In the genomic region with DNA sequence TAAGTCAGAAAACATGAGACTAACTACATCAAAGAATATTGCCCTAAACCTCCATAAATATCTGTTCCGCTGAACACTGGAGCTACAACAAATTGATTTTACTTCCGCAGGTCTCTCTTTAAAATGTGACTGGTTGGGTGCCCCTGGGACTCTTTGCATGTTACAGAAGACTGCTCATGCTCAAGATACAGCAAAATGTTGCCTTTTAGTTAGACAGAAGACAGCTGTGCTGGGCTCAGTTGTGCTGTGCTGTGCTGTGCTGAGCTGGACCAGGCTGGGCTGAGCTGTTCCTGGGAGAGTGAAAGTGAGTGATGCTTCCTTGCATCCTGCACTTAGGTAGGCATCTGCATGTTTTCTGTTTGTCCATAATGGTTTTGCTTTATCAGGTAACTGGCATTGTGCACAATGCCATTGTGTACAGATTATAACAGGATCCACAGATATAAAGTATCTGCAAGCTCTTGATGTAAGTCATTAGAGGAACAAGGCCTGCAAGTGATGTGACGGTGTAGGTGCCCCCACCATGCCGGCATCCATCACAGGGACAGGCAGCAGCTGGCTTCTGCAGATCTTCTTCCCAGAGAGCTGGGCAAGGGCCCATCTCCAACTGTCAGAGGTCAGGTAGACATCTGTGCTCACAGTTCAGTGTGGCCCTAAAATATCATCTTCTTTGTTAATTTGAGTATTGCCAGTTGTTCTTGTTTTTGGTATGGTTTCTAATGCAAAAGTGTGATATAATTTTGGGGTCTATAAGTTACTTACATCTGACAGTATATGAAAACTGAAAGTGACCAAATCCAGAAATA, we compare ENCODE assay signal across 30 cellular contexts.
DNase-seq lines count a peak whose midpoint lies in the region; ATAC-seq and TF ChIP-seq lines count a peak whose summit lies in the region.
"Had no signal": no experiment of that assay in that cellular context is flagged by ENCODE, and none has a peak within 500 bp of the region (broad histone marks: within the 10 kb centered on the region; RNA-seq: fewer than 3 reads in every experiment).

No MANE protein-coding gene starts in this region.

- no peaks in the 10 kb centered on the region for H3F3A ChIP-seq in PC-9 (ENCODE audit: insufficient read depth, low read depth)

- H3K4me3 ChIP-seq in GM06990 (replicated peaks; ENCODE audit: low read depth, low read length) (no peak overlapping the region), PC-9 (no peak overlapping the region)
- H3K4me3 ChIP-seq: A549, ascending aorta, skin epidermis, stomach, tibial artery had no signal

- H2AFZ ChIP-seq in PC-9, result no peak overlapping the region

- no peaks in the 10 kb centered on the region for H3K9me2 ChIP-seq in PC-9 (ENCODE audit: insufficient read depth)

- H3K27ac ChIP-seq in PC-9, result no peak overlapping the region
- H3K27ac ChIP-seq: A549, ascending aorta, skin epidermis, stomach, tibial artery had no signal

- no peaks in the 10 kb centered on the region for H3K79me2 ChIP-seq in PC-9 (ENCODE audit: low read depth)

- H3K4me2 ChIP-seq in PC-9, result no peak overlapping the region
- H3K4me2 ChIP-seq: A549 had no signal

- intact Hi-C loops in PC-9 (cut with micrococcal nuclease; ENCODE audit: unreplicated experiment), result no loop called here

- peaks cover 5% of the 10 kb centered on the region for H3K27me3 Mint-ChIP-seq in brain
- H3K27me3 Mint-ChIP-seq: activated naive CD8-positive, alpha-beta T cell treated with anti-CD3 and anti-CD28 coated beads, Interleukin-2, amount 10 ng/mL, durations not matched to agents 7 days and 5 days; CD8-positive, alpha-beta memory T cell had no signal

- no peaks in the 10 kb centered on the region for H3K27me3 ChIP-seq in GM06990 (replicated peaks; ENCODE audit: control insufficient read depth, insufficient read depth, low read length)
- no peaks in the 10 kb centered on the region for H3K27me3 ChIP-seq in PC-9 (ENCODE audit: insufficient read depth, low read depth)
- H3K27me3 ChIP-seq: ascending aorta, stomach, tibial artery had no signal

- H3K36me3 ChIP-seq in GM06990 (ENCODE audit: control insufficient read depth, insufficient read depth, low read length) (no peaks in the 10 kb centered on the region), PC-9 (ENCODE audit: low read depth) (no peaks in the 10 kb centered on the region)
- H3K36me3 ChIP-seq: ascending aorta, stomach, tibial artery had no signal

- no peaks in the 10 kb centered on the region for H4K20me1 ChIP-seq in PC-9 (ENCODE audit: insufficient read depth)

- TF ChIP-seq CTCF in GM06990 (IDR thresholded peaks at IDR 0.05; ENCODE audit: insufficient read depth, low read length, poor library complexity, severe bottlenecking) (no peak), brain (conservative IDR thresholded peaks at IDR 0.05) (no peak), PC-9 (conservative IDR thresholded peaks at IDR 0.05) (no peak)

- peaks cover 23% of the 10 kb centered on the region for H3K4me1 Mint-ChIP-seq in brain
- H3K4me1 Mint-ChIP-seq: activated naive CD8-positive, alpha-beta T cell treated with anti-CD3 and anti-CD28 coated beads, Interleukin-2, amount 10 ng/mL, durations not matched to agents 7 days and 5 days; CD8-positive, alpha-beta memory T cell; endodermal cell had no signal

- no peaks in the 10 kb centered on the region for H3K4me1 ChIP-seq in PC-9 (replicated peaks; ENCODE audit: insufficient read depth)
- H3K4me1 ChIP-seq: A549, ascending aorta, stomach, tibial artery had no signal

- BruUV-seq in PC-9 (replicated peaks; lab: Mats Ljungman, UMichigan), result no TSS peak

- peaks cover 0 to 10% (median 3%) of the 10 kb centered on the region in 5 experiments for H3K9me3 Mint-ChIP-seq in brain
- H3K9me3 Mint-ChIP-seq: activated naive CD8-positive, alpha-beta T cell treated with anti-CD3 and anti-CD28 coated beads, Interleukin-2, amount 10 ng/mL, durations not matched to agents 7 days and 5 days; endodermal cell had no signal

- no peak overlapping the region for H3K4me3 Mint-ChIP-seq in brain
- H3K4me3 Mint-ChIP-seq: activated naive CD8-positive, alpha-beta T cell treated with anti-CD3 and anti-CD28 coated beads, Interleukin-2, amount 10 ng/mL, durations not matched to agents 7 days and 5 days; CD8-positive, alpha-beta memory T cell; endodermal cell had no signal

- ATAC-seq in HG02884 (IDR thresholded peaks at IDR 0.05; ENCODE audit: unreplicated experiment), result peak; percentile 70
- ATAC-seq: A549, esophagus mucosa had no signal

- H3K27ac Mint-ChIP-seq in brain, result peak overlapping the region in 3 of 5 experiments; percentile 32 to 78 (median 76)
- H3K27ac Mint-ChIP-seq: activated naive CD8-positive, alpha-beta T cell treated with anti-CD3 and anti-CD28 coated beads, Interleukin-2, amount 10 ng/mL, durations not matched to agents 7 days and 5 days; CD8-positive, alpha-beta memory T cell; endodermal cell had no signal

- no peaks in the 10 kb centered on the region for H3K9me3 ChIP-seq in PC-9 (ENCODE audit: insufficient read depth, low read depth)
- H3K9me3 ChIP-seq: A549, ascending aorta, stomach, tibial artery had no signal

- DNase-seq in GM06990 (ENCODE audit: extremely low read depth, insufficient read length) (peak; percentile 5), pons (ENCODE audit: low spot score) (peak; percentile 13), NCI-H1092 treated with DMSO at 0.1 percent for 48 hours (lab: John Stamatoyannopoulos, UW) (no peak), NCI-H69 (lab: John Stamatoyannopoulos, UW) (no peak), PC-9 (no peak)
- DNase-seq in effector CD8-positive, alpha-beta T cell (lab: John Stamatoyannopoulos, UW), result no peak
- DNase-seq: activated effector memory CD4-positive, alpha-beta T cell treated with anti-CD3 and anti-CD28 coated beads, Interleukin-2, amount 50 U/mL, for 16 hours; activated naive CD8-positive, alpha-beta T cell treated with anti-CD3 and anti-CD28 coated beads, Interleukin-2, amount 10 ng/mL, durations not matched to agents 7 days and 5 days; activated T-cell treated with anti-CD3 and anti-CD28 coated beads, Interleukin-2, amount 50 U/mL, for 1 hour; AML-193; caudate nucleus; CD8-positive, alpha-beta memory T cell; DMS53; endodermal cell; left cardiac atrium; mammary epithelial cell; NCI-H1105 treated with DMSO at 0.1 percent for 48 hours; NCI-H1930; NCI-H526 treated with DMSO at 0.1 percent for 48 hours; nucleus accumbens; RPMI8226; stomach; T-helper 1 cell; tibial artery had no signal

- CTCF ChIA-PET in PC-9 (lab: Charles Lee), result no interaction called here

- no peaks in the 10 kb centered on the region for H3K36me3 Mint-ChIP-seq in brain
- H3K36me3 Mint-ChIP-seq: activated naive CD8-positive, alpha-beta T cell treated with anti-CD3 and anti-CD28 coated beads, Interleukin-2, amount 10 ng/mL, durations not matched to agents 7 days and 5 days; CD8-positive, alpha-beta memory T cell had no signal

- POLR2A ChIA-PET in PC-9 (lab: Charles Lee; ENCODE audit: unreplicated experiment), result no interaction called here

Comparison
In these comparisons a context has a peak if more than half of its experiments do, and no peak if none do; other contexts are left out.
1. DNase-seq: peak in GM06990 (single experiment) and pons (single experiment); none in NCI-H1092 treated with DMSO at 0.1 percent for 48 hours (single experiment), NCI-H69 (single experiment), PC-9 (0 of 2) and effector CD8-positive, alpha-beta T cell (single experiment).